ENCODE assay signal across 19 cellular contexts in genomic region chr11:73856001-73856663, GRCh38. TPM values are rescaled to one million over a fixed set of nuclear protein-coding genes. Genes with fewer than 3 reads are reported as not detected.
DNase-seq lines count a peak whose midpoint lies in the region; ATAC-seq and TF ChIP-seq lines count a peak whose summit lies in the region.
"Had no signal": no experiment of that assay in that cellular context is flagged by ENCODE, and none has a peak within 500 bp of the region (broad histone marks: within the 10 kb centered on the region; RNA-seq: fewer than 3 reads in every experiment).

No MANE protein-coding gene starts in this region.

- no peaks in the 10 kb centered on the region for H3K27me3 ChIP-seq in tibial nerve
- H3K27me3 ChIP-seq: ascending aorta, uterus had no signal

- H3K9me3 ChIP-seq in tibial nerve: no peaks in the 10 kb centered on the region
- H3K9me3 ChIP-seq: ascending aorta, HAP-1, uterus had no signal

- H3K27me3 Mint-ChIP-seq in brain: no peaks in the 10 kb centered on the region

- intact Hi-C loops in Right ventricle myocardium inferior (cut with DNase I) (no loop called here), cardiac septum (cut with DNase I) (no loop called here)

- peak overlapping the region; percentile 69 to 95 (median 94) for H3K27ac Mint-ChIP-seq in brain
- H3K27ac Mint-ChIP-seq: T-helper 1 cell treated with Interleukin-12 subunit alpha and Interleukin-12 subunit beta and Interleukin-4 antibody, amounts not matched to agents 30 μg/mL and 1 μg/mL, for 36 hours had no signal

- ATAC-seq in Right ventricle myocardium inferior (peak; percentile 42), HG03175 (IDR thresholded peaks at IDR 0.05; ENCODE audit: unreplicated experiment) (no peak), GM18502 (IDR thresholded peaks at IDR 0.05; ENCODE audit: poor library complexity, unreplicated experiment) (no peak)
- ATAC-seq: GM12878; stimulated activated naive CD8-positive, alpha-beta T cell treated with anti-CD3 and anti-CD28 coated beads, Interleukin-15, Interleukin-2, amounts not matched to agents 100 U/mL and 50 U/mL, for 24 hours had no signal

- H3K4me3 ChIP-seq in tibial nerve: no peak overlapping the region
- H3K4me3 ChIP-seq: ascending aorta, coronary artery, GM12878, HAP-1, smooth muscle cell, uterus had no signal

- H3K4me3 Mint-ChIP-seq in brain: no peak overlapping the region
- H3K4me3 Mint-ChIP-seq: T-helper 1 cell treated with Interleukin-12 subunit alpha and Interleukin-12 subunit beta and Interleukin-4 antibody, amounts not matched to agents 30 μg/mL and 1 μg/mL, for 36 hours had no signal

- TF ChIP-seq CTCF in brain (conservative IDR thresholded peaks at IDR 0.05): no peak
- TF ChIP-seq CTCF in tibial nerve (IDR thresholded peaks at IDR 0.05): no peak

- H3K9me3 Mint-ChIP-seq in brain: no peaks in the 10 kb centered on the region
- H3K9me3 Mint-ChIP-seq: T-helper 1 cell treated with Interleukin-12 subunit alpha and Interleukin-12 subunit beta and Interleukin-4 antibody, amounts not matched to agents 30 μg/mL and 1 μg/mL, for 36 hours had no signal

- H3K27ac ChIP-seq in tibial nerve: peak overlapping the region; percentile 23 to 83 (median 48)
- H3K27ac ChIP-seq: ascending aorta, coronary artery, uterus had no signal

- H3K4me1 Mint-ChIP-seq in brain: peaks cover 15% of the 10 kb centered on the region

- peaks cover 53% of the 10 kb centered on the region for H3K36me3 Mint-ChIP-seq in brain

- DNase-seq in Right ventricle myocardium inferior (ENCODE audit: missing footprints) (no peak), cardiac septum (ENCODE audit: low spot score) (no peak), hippocampal formation (lab: John Stamatoyannopoulos, UW) (peak; percentile 32 to 84), tibial nerve (ENCODE audit: low spot score in 2 of 2) (no peak), SHP77 treated with DMSO at 0.1 percent for 48 hours (lab: John Stamatoyannopoulos, UW) (no peak)
- DNase-seq: activated effector memory CD4-positive, alpha-beta T cell treated with Interleukin-2 at 50 U/mL for 16 hours; islet precursor cell; NCI-H526; stimulated activated naive CD8-positive, alpha-beta T cell treated with anti-CD3 and anti-CD28 coated beads, Interleukin-15, Interleukin-2, amounts not matched to agents 100 U/mL and 50 U/mL, for 24 hours; uterus had no signal

- H3K4me1 ChIP-seq in tibial nerve: peaks cover 0 to 20% (median 6%) of the 10 kb centered on the region in 4 donors
- H3K4me1 ChIP-seq: ascending aorta, HAP-1, uterus had no signal

- 45 to 50% methylated on average over 1 of the region's 1 CpG for WGBS in tibial nerve, 2 donors

- peak in 1 of 2 donors; percentile 8 for TF ChIP-seq EP300 in tibial nerve (IDR thresholded peaks at IDR 0.05)

- TF ChIP-seq POLR2A in tibial nerve (IDR thresholded peaks at IDR 0.05): no peak

- peaks cover 0 to 6% (median 0%) of the 10 kb centered on the region in 3 donors for H3K36me3 ChIP-seq in tibial nerve
- H3K36me3 ChIP-seq: uterus had no signal

RNA-seq across cellular contexts. Expression of gene COA4, which starts 20.5 kb away (rescaled TPM):
- total RNA-seq in Right ventricle myocardium inferior (51.2 TPM), cardiac septum (52.9 TPM), tibial nerve (100 to 1,000 TPM in 1 of 4 donors, 10 to 100 TPM in 3; 63.2 to 100 (median 69.2) TPM)
- polyA plus RNA-seq in brain (ENCODE audit: insufficient read depth, low read depth, low replicate concordance): 68.0 TPM

RNA-seq across cellular contexts. Expression of gene PAAF1, which starts 20.7 kb away (rescaled TPM):
- 10.7 TPM for total RNA-seq in Right ventricle myocardium inferior
- 14.9 TPM for total RNA-seq in cardiac septum
- 56.6 TPM for polyA plus RNA-seq in brain (ENCODE audit: insufficient read depth, low read depth, low replicate concordance)
- 10 to 100 TPM; 24.9 to 39.1 (median 32.7) TPM for total RNA-seq in tibial nerve

Comparison
In these comparisons a context has a peak if more than half of its experiments do, and no peak if none do; other contexts are left out.
1. DNase-seq: peak in hippocampal formation (2 of 2); none in Right ventricle myocardium inferior (single experiment), cardiac septum (single experiment), tibial nerve (0 of 2) and SHP77 treated with DMSO at 0.1 percent for 48 hours (single experiment).